Comparison of ENCODE assay signal across 14 cellular contexts in genomic region chr9:108130896-108131295, GRCh38.
"Had no signal": no experiment of that assay in that cellular context is flagged by ENCODE, and none has a peak within 500 bp of the region (broad histone marks: within the 10 kb centered on the region; RNA-seq: fewer than 3 reads in every experiment).

No MANE protein-coding gene starts in this region.

- H3K27me3 ChIP-seq: dorsolateral prefrontal cortex, esophagus muscularis mucosa, ovary, uterus had no signal

- H3K4me1 Mint-ChIP-seq: neural crest cell had no signal

- H3K27ac Mint-ChIP-seq: activated CD4-positive, alpha-beta memory T cell treated with anti-CD3 and anti-CD28 coated beads for 36 hours; activated naive CD8-positive, alpha-beta T cell; stimulated activated naive CD8-positive, alpha-beta T cell treated with anti-CD3 and anti-CD28 coated beads, Interleukin-15, Interleukin-2, amounts not matched to agents 100 ng/mL and 50 ng/mL, for 24 hours had no signal

- H3K9me3 ChIP-seq: esophagus muscularis mucosa, ovary, uterus had no signal

- DNase-seq: activated CD4-positive, alpha-beta memory T cell treated with anti-CD3 and anti-CD28 coated beads for 36 hours; activated CD4-positive, alpha-beta T cell treated with anti-CD3 and anti-CD28 coated beads for 1 hour; activated effector memory CD4-positive, alpha-beta T cell treated with anti-CD3 and anti-CD28 coated beads, Interleukin-2, amount 50 U/mL, for 16 hours; activated T-cell treated with anti-CD3 and anti-CD28 coated beads, Interleukin-2, amount 50 U/mL, for 4 hours; dorsolateral prefrontal cortex; hypothalamus; kidney glomerular epithelial cell; ovary; stimulated activated CD4-positive, alpha-beta T cell treated with anti-CD3 and anti-CD28 coated beads, Interleukin-4, amount 100 ng/mL, for 1 hour; uterus had no signal

- H3K4me3 ChIP-seq: dorsolateral prefrontal cortex, esophagus muscularis mucosa, ovary, uterus had no signal

- H3K9me3 Mint-ChIP-seq: activated CD4-positive, alpha-beta memory T cell treated with anti-CD3 and anti-CD28 coated beads for 36 hours; activated T-cell treated with anti-CD3 and anti-CD28 coated beads, Interleukin-2, amount 50 U/mL, for 4 hours; neural crest cell; stimulated activated naive CD8-positive, alpha-beta T cell treated with anti-CD3 and anti-CD28 coated beads, Interleukin-15, Interleukin-2, amounts not matched to agents 100 ng/mL and 50 ng/mL, for 24 hours had no signal

- H3K4me1 ChIP-seq: esophagus muscularis mucosa, uterus had no signal

- H3K27me3 Mint-ChIP-seq: activated CD4-positive, alpha-beta memory T cell treated with anti-CD3 and anti-CD28 coated beads for 36 hours; activated naive CD8-positive, alpha-beta T cell; stimulated activated naive CD8-positive, alpha-beta T cell treated with anti-CD3 and anti-CD28 coated beads, Interleukin-15, Interleukin-2, amounts not matched to agents 100 ng/mL and 50 ng/mL, for 24 hours had no signal

- H3K27ac ChIP-seq: dorsolateral prefrontal cortex, esophagus muscularis mucosa, ovary, uterus had no signal

- H3K4me3 Mint-ChIP-seq: activated CD4-positive, alpha-beta memory T cell treated with anti-CD3 and anti-CD28 coated beads for 36 hours; activated naive CD8-positive, alpha-beta T cell; activated T-cell treated with anti-CD3 and anti-CD28 coated beads, Interleukin-2, amount 50 U/mL, for 4 hours; neural crest cell; stimulated activated naive CD8-positive, alpha-beta T cell treated with anti-CD3 and anti-CD28 coated beads, Interleukin-15, Interleukin-2, amounts not matched to agents 100 ng/mL and 50 ng/mL, for 24 hours had no signal

- ATAC-seq: activated T-cell treated with anti-CD3 and anti-CD28 coated beads, Interleukin-2, amount 50 U/mL, for 4 hours had no signal

- H3K36me3 ChIP-seq: esophagus muscularis mucosa, ovary, uterus had no signal
